ENCODE assay signal across 25 cellular contexts in genomic region chr10:121854809-121855445, GRCh38.
DNase-seq lines count a peak whose midpoint lies in the region; ATAC-seq and TF ChIP-seq lines count a peak whose summit lies in the region.
"Had no signal": no experiment of that assay in that cellular context is flagged by ENCODE, and none has a peak within 500 bp of the region (broad histone marks: within the 10 kb centered on the region; RNA-seq: fewer than 3 reads in every experiment).

No MANE protein-coding gene starts in this region.

- no peaks in the 10 kb centered on the region for H3K9me3 ChIP-seq in neural progenitor cell (ENCODE audit: low read depth)
- H3K9me3 ChIP-seq: esophagus muscularis mucosa, mucosa of descending colon, ovary, transverse colon had no signal

- DNase-seq in HL-60 (ENCODE audit: low read depth in 1 of 2, low spot score in 1 of 2) (peak; percentile 44 to 84), MV-4-11 (lab: John Stamatoyannopoulos, UW) (peak; percentile 76), endothelial cell (ENCODE audit: low spot score) (no peak), neural progenitor cell (ENCODE audit: low spot score) (no peak), NCI-H446 (lab: John Stamatoyannopoulos, UW) (no peak)
- DNase-seq in activated CD4-positive, CD25-positive, alpha-beta regulatory T cell (lab: John Stamatoyannopoulos, UW) = no peak
- DNase-seq: activated CD8-positive, alpha-beta T cell treated with anti-CD3 and anti-CD28 coated beads for 36 hours; mucosa of descending colon; NCI-H1417 treated with DMSO at 0.1 percent for 48 hours; NCI-H2029 treated with DMSO at 0.1 percent for 48 hours; NCI-H446 treated with DMSO at 0.1 percent for 48 hours; NCI-H774; OCI-M1; ovary; T-helper 17 cell; transverse colon had no signal

- no peaks in the 10 kb centered on the region for H3K79me2 ChIP-seq in neural progenitor cell (ENCODE audit: low read depth)

- H3K36me3 ChIP-seq in neural progenitor cell = peaks cover 4% of the 10 kb centered on the region
- H3K36me3 ChIP-seq: ovary had no signal

- H3K27me3 ChIP-seq in HL-60 (ENCODE audit: insufficient read depth, poor library complexity, severe bottlenecking) = no peaks in the 10 kb centered on the region
- no peaks in the 10 kb centered on the region for H3K27me3 ChIP-seq in neural progenitor cell
- H3K27me3 ChIP-seq: BLaER1 treated with 17β-estradiol and CSF1 and Interleukin-3, amounts not matched to agents 10 nM and 100 nM; esophagus muscularis mucosa; ovary; transverse colon had no signal

- no peaks in the 10 kb centered on the region for H3K4me1 Mint-ChIP-seq in endothelial cell (ENCODE audit: unreplicated experiment)
- peaks cover 12% of the 10 kb centered on the region for H3K4me1 Mint-ChIP-seq in neural progenitor cell
- H3K4me1 Mint-ChIP-seq: nephron; stimulated activated memory B cell treated with anti-CD40 and anti-IgM and Interleukin-4, amounts not matched to agents 10 μg/mL and 1 μg/mL and 100 μg/mL, for 72 hours had no signal

- no peaks in the 10 kb centered on the region for H4K20me1 ChIP-seq in neural progenitor cell (ENCODE audit: low read depth)
- H4K20me1 ChIP-seq: BLaER1 treated with 17β-estradiol and CSF1 and Interleukin-3, amounts not matched to agents 10 nM and 100 nM had no signal

- H3K9me3 Mint-ChIP-seq in endothelial cell (ENCODE audit: unreplicated experiment) = no peaks in the 10 kb centered on the region
- H3K9me3 Mint-ChIP-seq in neural progenitor cell = peaks cover 9% of the 10 kb centered on the region

- H3K4me2 ChIP-seq in neural progenitor cell = no peak overlapping the region
- H3K4me2 ChIP-seq: BLaER1 treated with 17β-estradiol and CSF1 and Interleukin-3, amounts not matched to agents 10 nM and 100 nM had no signal

- H3K4me3 ChIP-seq in HL-60 (replicated peaks; ENCODE audit: insufficient read depth, low read length) (no peak overlapping the region), neural progenitor cell (no peak overlapping the region)
- H3K4me3 ChIP-seq: BLaER1 treated with 17β-estradiol and CSF1 and Interleukin-3, amounts not matched to agents 10 nM and 100 nM; esophagus muscularis mucosa; K562; mucosa of descending colon; ovary; SK-N-MC; transverse colon had no signal

- peaks cover 29% of the 10 kb centered on the region for H3K36me3 Mint-ChIP-seq in endothelial cell (ENCODE audit: low read depth, unreplicated experiment)
- H3K36me3 Mint-ChIP-seq in neural progenitor cell = peaks cover 42% of the 10 kb centered on the region

- peaks cover 9% of the 10 kb centered on the region for H3K4me1 ChIP-seq in neural progenitor cell
- H3K4me1 ChIP-seq: BLaER1 treated with 17β-estradiol and CSF1 and Interleukin-3, amounts not matched to agents 10 nM and 100 nM; esophagus muscularis mucosa; transverse colon had no signal

- H3K4me3 Mint-ChIP-seq in endothelial cell (ENCODE audit: unreplicated experiment) = peak overlapping the region; percentile 16
- H3K4me3 Mint-ChIP-seq in neural progenitor cell = no peak overlapping the region
- H3K4me3 Mint-ChIP-seq: activated CD8-positive, alpha-beta T cell treated with anti-CD3 and anti-CD28 coated beads for 36 hours; nephron; stimulated activated memory B cell treated with anti-CD40 and anti-IgM and Interleukin-4, amounts not matched to agents 10 μg/mL and 1 μg/mL and 100 μg/mL, for 72 hours; T-helper 17 cell had no signal

- H3K27ac ChIP-seq in HL-60 (replicated peaks) (peak overlapping the region; percentile 73), neural progenitor cell (peak overlapping the region; percentile 66)
- H3K27ac ChIP-seq: BLaER1 treated with 17β-estradiol and CSF1 and Interleukin-3, amounts not matched to agents 10 nM and 100 nM; esophagus muscularis mucosa; ovary; RWPE1; SK-N-MC; transverse colon had no signal

- H3K9ac ChIP-seq in neural progenitor cell = no peak overlapping the region
- H3K9ac ChIP-seq: BLaER1 treated with 17β-estradiol and CSF1 and Interleukin-3, amounts not matched to agents 10 nM and 100 nM had no signal

- H3K27ac Mint-ChIP-seq in endothelial cell (ENCODE audit: unreplicated experiment) (no peak overlapping the region), neural progenitor cell (no peak overlapping the region)
- H3K27ac Mint-ChIP-seq: activated CD8-positive, alpha-beta T cell treated with anti-CD3 and anti-CD28 coated beads for 36 hours; activated naive CD4-positive, alpha-beta T cell treated with anti-CD3 and anti-CD28 coated beads, Interleukin-2, amount 50 U/mL, for 72 hours; nephron; stimulated activated memory B cell treated with anti-CD40 and anti-IgM and Interleukin-4, amounts not matched to agents 10 μg/mL and 1 μg/mL and 100 μg/mL, for 72 hours; T-helper 17 cell had no signal

- TF ChIP-seq CTCF in HL-60 (IDR thresholded peaks at IDR 0.05; ENCODE audit: insufficient read depth, low read length) (no peak), endothelial cell (IDR thresholded peaks at IDR 0.05; ENCODE audit: unreplicated experiment) (no peak), neural progenitor cell (IDR thresholded peaks at IDR 0.05) (no peak)

- no peaks in the 10 kb centered on the region for H3F3A ChIP-seq in neural progenitor cell (ENCODE audit: low read depth)

- ATAC-seq in HG03520 (IDR thresholded peaks at IDR 0.05; ENCODE audit: unreplicated experiment) = no peak
- ATAC-seq: activated CD8-positive, alpha-beta T cell treated with anti-CD3 and anti-CD28 coated beads for 36 hours; activated naive CD4-positive, alpha-beta T cell treated with anti-CD3 and anti-CD28 coated beads, Interleukin-2, amount 50 U/mL, for 72 hours; K562; mucosa of descending colon; stimulated activated memory B cell treated with anti-CD40 and anti-IgM and Interleukin-4, amounts not matched to agents 10 μg/mL and 1 μg/mL and 100 μg/mL, for 72 hours; T-helper 17 cell had no signal

- H2AFZ ChIP-seq in neural progenitor cell (replicated peaks) = no peak overlapping the region

- H3K27me3 Mint-ChIP-seq in endothelial cell (ENCODE audit: unreplicated experiment) (no peaks in the 10 kb centered on the region), neural progenitor cell (ENCODE audit: insufficient read depth, low read depth) (peaks cover 2% of the 10 kb centered on the region)
- H3K27me3 Mint-ChIP-seq: activated CD8-positive, alpha-beta T cell treated with anti-CD3 and anti-CD28 coated beads for 36 hours; stimulated activated memory B cell treated with anti-CD40 and anti-IgM and Interleukin-4, amounts not matched to agents 10 μg/mL and 1 μg/mL and 100 μg/mL, for 72 hours; T-helper 17 cell had no signal

Comparison
In these comparisons a context has a peak if more than half of its experiments do, and no peak if none do; other contexts are left out.
1. DNase-seq: peak in HL-60 (2 of 2) and MV-4-11 (single experiment); none in endothelial cell (single experiment), neural progenitor cell (single experiment), activated CD4-positive, CD25-positive, alpha-beta regulatory T cell (0 of 4) and NCI-H446 (0 of 2).